Comparison of ENCODE assay signal across 12 cellular contexts in genomic region chr12:69475237-69475984, GRCh38. TPM values are rescaled to one million over a fixed set of nuclear protein-coding genes. Genes with fewer than 3 reads are reported as not detected.
DNase-seq lines count a peak whose midpoint lies in the region; ATAC-seq and TF ChIP-seq lines count a peak whose summit lies in the region.
"Had no signal": no experiment of that assay in that cellular context is flagged by ENCODE, and none has a peak within 500 bp of the region (broad histone marks: within the 10 kb centered on the region; RNA-seq: fewer than 3 reads in every experiment).

No MANE protein-coding gene starts in this region.

- H3K4me3 Mint-ChIP-seq in activated T-cell treated with anti-CD3 and anti-CD28 coated beads, Interleukin-2, amount 50 U/mL, for 72 hours = no peak overlapping the region
- no peak overlapping the region for H3K4me3 Mint-ChIP-seq in activated T-cell treated with anti-CD3 and anti-CD28 coated beads, Interleukin-2, amount 50 U/mL, for 4 hours
- H3K4me3 Mint-ChIP-seq: stimulated activated naive CD8-positive, alpha-beta T cell treated with anti-CD3 and anti-CD28 coated beads, Interleukin-15, Interleukin-2, amounts not matched to agents 100 ng/mL and 50 ng/mL, for 24 hours had no signal

- H3K9me3 ChIP-seq in muscle layer of duodenum (ENCODE audit: control insufficient read depth in 1 of 2, low read length in 2 of 2) = no peaks in the 10 kb centered on the region

- H3K36me3 Mint-ChIP-seq in activated T-cell treated with anti-CD3 and anti-CD28 coated beads, Interleukin-2, amount 50 U/mL, for 72 hours (ENCODE audit: insufficient read depth in 2 of 2) = peaks cover 0 to 2% of the 10 kb centered on the region in 2 donors
- H3K36me3 Mint-ChIP-seq in activated T-cell treated with anti-CD3 and anti-CD28 coated beads, Interleukin-2, amount 50 U/mL, for 4 hours (ENCODE audit: insufficient read depth) = peaks cover 10% of the 10 kb centered on the region

- H3K27ac Mint-ChIP-seq in activated T-cell treated with anti-CD3 and anti-CD28 coated beads, Interleukin-2, amount 50 U/mL, for 72 hours = peak overlapping the region; percentile 5
- H3K27ac Mint-ChIP-seq: stimulated activated naive CD8-positive, alpha-beta T cell treated with anti-CD3 and anti-CD28 coated beads, Interleukin-15, Interleukin-2, amounts not matched to agents 100 ng/mL and 50 ng/mL, for 24 hours had no signal

- H3K4me3 ChIP-seq in epithelial cell of proximal tubule (ENCODE audit: low read depth, low read length) (no peak overlapping the region), muscle layer of duodenum (ENCODE audit: low read depth in 1 of 2, low read length in 2 of 2) (peak overlapping the region in 1 of 2 donors; percentile 35), urinary bladder (ENCODE audit: low read depth, low read length) (no peak overlapping the region)
- H3K4me3 ChIP-seq: BLaER1 had no signal

- H3K27me3 Mint-ChIP-seq in activated T-cell treated with anti-CD3 and anti-CD28 coated beads, Interleukin-2, amount 50 U/mL, for 72 hours (ENCODE audit: low read depth) = no peaks in the 10 kb centered on the region
- H3K27me3 Mint-ChIP-seq in activated T-cell treated with anti-CD3 and anti-CD28 coated beads, Interleukin-2, amount 50 U/mL, for 4 hours (ENCODE audit: low read depth) = no peaks in the 10 kb centered on the region
- H3K27me3 Mint-ChIP-seq: naive thymus-derived CD8-positive, alpha-beta T cell; stimulated activated naive CD8-positive, alpha-beta T cell treated with anti-CD3 and anti-CD28 coated beads, Interleukin-15, Interleukin-2, amounts not matched to agents 100 ng/mL and 50 ng/mL, for 24 hours had no signal

- intact Hi-C loops in posterior cingulate gyrus (cut with DNase I) = loop anchor here (10.0 kb wide), 1 partner anchor 89 kb away; no protein-coding TSS in a partner anchor

- WGBS in urinary bladder = 51% methylated on average over 7 of the region's 7 CpGs

- H3K4me1 Mint-ChIP-seq in activated T-cell treated with anti-CD3 and anti-CD28 coated beads, Interleukin-2, amount 50 U/mL, for 72 hours (ENCODE audit: low read depth) = peaks cover 52% of the 10 kb centered on the region
- H3K4me1 Mint-ChIP-seq in activated T-cell treated with anti-CD3 and anti-CD28 coated beads, Interleukin-2, amount 50 U/mL, for 4 hours (ENCODE audit: low read depth) = peaks cover 62% of the 10 kb centered on the region

- no peak for DNase-seq in activated T-cell treated with anti-CD3 and anti-CD28 coated beads, Interleukin-2, amount 50 U/mL, for 72 hours
- DNase-seq in activated T-cell treated with anti-CD3 and anti-CD28 coated beads, Interleukin-2, amount 50 U/mL, for 4 hours = no peak
- DNase-seq in epithelial cell of proximal tubule (ENCODE audit: low read depth) (peak; percentile 38), GM10248 (ENCODE audit: extremely low spot score) (no peak), posterior cingulate gyrus (no peak), DMS79 treated with DMSO at 0.1 percent for 48 hours (lab: John Stamatoyannopoulos, UW) (no peak)
- DNase-seq: naive thymus-derived CD8-positive, alpha-beta T cell; SIG-M5 had no signal

- H3K9me3 Mint-ChIP-seq in activated T-cell treated with anti-CD3 and anti-CD28 coated beads, Interleukin-2, amount 50 U/mL, for 72 hours = no peaks in the 10 kb centered on the region
- H3K9me3 Mint-ChIP-seq in activated T-cell treated with anti-CD3 and anti-CD28 coated beads, Interleukin-2, amount 50 U/mL, for 4 hours = no peaks in the 10 kb centered on the region
- H3K9me3 Mint-ChIP-seq: naive thymus-derived CD8-positive, alpha-beta T cell; stimulated activated naive CD8-positive, alpha-beta T cell treated with anti-CD3 and anti-CD28 coated beads, Interleukin-15, Interleukin-2, amounts not matched to agents 100 ng/mL and 50 ng/mL, for 24 hours had no signal

- peaks cover 0 to 3% of the 10 kb centered on the region in 2 donors for H3K36me3 ChIP-seq in muscle layer of duodenum (ENCODE audit: control insufficient read depth in 1 of 2, insufficient read depth in 2 of 2, low read length in 2 of 2)
- no peaks in the 10 kb centered on the region for H3K36me3 ChIP-seq in urinary bladder (ENCODE audit: insufficient read depth)

- peak overlapping the region; percentile 62 for H3K27ac ChIP-seq in muscle layer of duodenum (ENCODE audit: low read length)
- H3K27ac ChIP-seq in urinary bladder (ENCODE audit: low read depth) = peak overlapping the region; percentile 48
- H3K27ac ChIP-seq: BLaER1 had no signal

- H3K27me3 ChIP-seq in muscle layer of duodenum (ENCODE audit: low read depth, low read length) = no peaks in the 10 kb centered on the region
- H3K27me3 ChIP-seq: BLaER1 had no signal

- CTCF ChIA-PET in GM10248 (lab: Yijun Ruan, JAX) = interaction anchor here (0.8 to 1.6 kb wide), 4 partner anchors 9 to 14 kb away, joined by 3 read pairs; no protein-coding TSS in a partner anchor

- H3K4me1 ChIP-seq in muscle layer of duodenum (ENCODE audit: control insufficient read depth in 1 of 2, insufficient read depth in 2 of 2, low read length in 2 of 2) = peaks cover 14 to 61% of the 10 kb centered on the region in 2 donors
- H3K4me1 ChIP-seq in urinary bladder (ENCODE audit: insufficient read depth) = no peaks in the 10 kb centered on the region

- POLR2A ChIA-PET in GM10248 (lab: Yijun Ruan, JAX) = no interaction called here

- ATAC-seq in activated T-cell treated with anti-CD3 and anti-CD28 coated beads, Interleukin-2, amount 50 U/mL, for 72 hours (replicated peaks in 1 of 2) = no peak
- ATAC-seq in activated T-cell treated with anti-CD3 and anti-CD28 coated beads, Interleukin-2, amount 50 U/mL, for 4 hours = no peak
- ATAC-seq: naive thymus-derived CD8-positive, alpha-beta T cell had no signal

- no peak for TF ChIP-seq CTCF in epithelial cell of proximal tubule (conservative IDR thresholded peaks at IDR 0.05; ENCODE audit: low read depth, low read length)
- no peak for TF ChIP-seq CTCF in GM10248 (IDR thresholded peaks at IDR 0.05; ENCODE audit: control extremely low read depth, extremely low read depth, low read depth, missing control alignments)

RNA-seq across cellular contexts. Expression of gene FRS2, which starts 5.2 kb away (rescaled TPM):
- total RNA-seq in activated T-cell treated with anti-CD3 and anti-CD28 coated beads, Interleukin-2, amount 50 U/mL, for 72 hours = 10 to 100 TPM; 13.0 to 13.2 TPM
- total RNA-seq in activated T-cell treated with anti-CD3 and anti-CD28 coated beads, Interleukin-2, amount 50 U/mL, for 4 hours = 10 to 100 TPM in 1 of 3 donors, 1 to 10 TPM in 2; 8.9 to 10.8 (median 9.9) TPM
- total RNA-seq in epithelial cell of proximal tubule (14.0 and 28.9 TPM in 2 replicates), urinary bladder (95.2 TPM)
- polyA plus RNA-seq in urinary bladder = 18.3 TPM
